In genomic region chr19:44758596-44758995, GRCh38 we compare ENCODE assay signal across 10 cellular contexts. TPM values are rescaled to one million over a fixed set of nuclear protein-coding genes. Genes with fewer than 3 reads are reported as not detected.
DNase-seq lines count a peak whose midpoint lies in the region; ATAC-seq and TF ChIP-seq lines count a peak whose summit lies in the region.
"Had no signal": no experiment of that assay in that cellular context is flagged by ENCODE, and none has a peak within 500 bp of the region (broad histone marks: within the 10 kb centered on the region; RNA-seq: fewer than 3 reads in every experiment).

No MANE protein-coding gene starts in this region.

- no peak for ATAC-seq in Right ventricle myocardium superior (ENCODE audit: poor library complexity)
- no peak for ATAC-seq in naive thymus-derived CD8-positive, alpha-beta T cell
- no peak for ATAC-seq in HG02970 (IDR thresholded peaks at IDR 0.05; ENCODE audit: low FRiP score, unreplicated experiment)

- no peak overlapping the region for H3K9ac ChIP-seq in endodermal cell (ENCODE audit: extremely low read depth, low read length, poor library complexity, severe bottlenecking)

- H3K27me3 Mint-ChIP-seq in endodermal cell (ENCODE audit: insufficient read depth) = peaks cover 68% of the 10 kb centered on the region
- no peaks in the 10 kb centered on the region for H3K27me3 Mint-ChIP-seq in naive thymus-derived CD8-positive, alpha-beta T cell

- H3K27me3 ChIP-seq in cardiac muscle cell = peaks cover 3% of the 10 kb centered on the region
- H3K27me3 ChIP-seq in endodermal cell (ENCODE audit: control insufficient read depth, insufficient read depth, low read length, poor library complexity, severe bottlenecking) = peaks cover 41% of the 10 kb centered on the region
- no peaks in the 10 kb centered on the region for H3K27me3 ChIP-seq in uterus

- H3K27ac ChIP-seq in cardiac muscle cell = peak overlapping the region; percentile 59
- H3K27ac ChIP-seq in endodermal cell (ENCODE audit: low read depth, low read length) = no peak overlapping the region
- peak overlapping the region; percentile 5 to 87 for H3K27ac ChIP-seq in uterus

- 26 to 40% methylated on average over 1 to 9 of the region's 9 CpGs for WGBS in endodermal cell (ENCODE audit: insufficient coverage in 1 of 2, insufficient read length in 1 of 2), 2 experiments

- H3K9me3 ChIP-seq in cardiac muscle cell (ENCODE audit: low read depth) = no peaks in the 10 kb centered on the region
- H3K9me3 ChIP-seq in endodermal cell (ENCODE audit: control insufficient read depth, low read length) = no peaks in the 10 kb centered on the region
- no peaks in the 10 kb centered on the region for H3K9me3 ChIP-seq in uterus

- DNase-seq in cardiac muscle cell (ENCODE audit: low read depth in 1 of 2, low spot score in 1 of 2) = peak; percentile 19 to 58
- DNase-seq in Right ventricle myocardium superior = no peak
- peak; percentile 86 for DNase-seq in endodermal cell
- no peak for DNase-seq in naive thymus-derived CD8-positive, alpha-beta T cell
- peak in 1 of 2 donors; percentile 43 for DNase-seq in uterus
- no peak for DNase-seq in NCI-H446 treated with DMSO at 0.1 percent for 48 hours (lab: John Stamatoyannopoulos, UW)
- no peak for DNase-seq in NCI-H69 (lab: John Stamatoyannopoulos, UW)
- DNase-seq: NCI-H2081 treated with DMSO at 0.1 percent for 48 hours had no signal

- H3K9me3 Mint-ChIP-seq in endodermal cell = no peaks in the 10 kb centered on the region
- no peaks in the 10 kb centered on the region for H3K9me3 Mint-ChIP-seq in naive thymus-derived CD8-positive, alpha-beta T cell

- no peak for TF ChIP-seq CTCF in cardiac muscle cell (IDR thresholded peaks at IDR 0.05; ENCODE audit: low read depth, low read length)
- no peak for TF ChIP-seq CTCF in endodermal cell (conservative IDR thresholded peaks at IDR 0.05)
- no peak for TF ChIP-seq CTCF in uterus (IDR thresholded peaks at IDR 0.05)

- H3K36me3 ChIP-seq in cardiac muscle cell (no peaks in the 10 kb centered on the region), endodermal cell (ENCODE audit: control insufficient read depth, insufficient read depth, low read length) (peaks cover 4% of the 10 kb centered on the region), uterus (no peaks in the 10 kb centered on the region)

- POLR2A ChIA-PET in naive thymus-derived CD8-positive, alpha-beta T cell (lab: Charles Lee) = no interaction called here

- H3K4me3 ChIP-seq in cardiac muscle cell (peak overlapping the region; percentile 23), endodermal cell (ENCODE audit: low read length) (peak overlapping the region; percentile 78), uterus (peak overlapping the region in 1 of 2 donors; percentile 36)

- H3K27ac Mint-ChIP-seq in endodermal cell = no peak overlapping the region
- peak overlapping the region in 6 of 10 donors; percentile 40 to 80 (median 46) for H3K27ac Mint-ChIP-seq in naive thymus-derived CD8-positive, alpha-beta T cell

- H3K4me1 ChIP-seq in cardiac muscle cell (ENCODE audit: low read depth) (peaks cover 15% of the 10 kb centered on the region), endodermal cell (ENCODE audit: control insufficient read depth, insufficient read depth, low read length) (peaks cover 4% of the 10 kb centered on the region), uterus (peaks cover 0 to 33% of the 10 kb centered on the region in 2 donors)

- TF ChIP-seq POLR2A in uterus (IDR thresholded peaks at IDR 0.05) = no peak

- H3K36me3 Mint-ChIP-seq in endodermal cell (ENCODE audit: low read depth) = no peaks in the 10 kb centered on the region
- peaks cover 0 to 20% (median 13%) of the 10 kb centered on the region in 3 donors for H3K36me3 Mint-ChIP-seq in naive thymus-derived CD8-positive, alpha-beta T cell

- H3K4me1 Mint-ChIP-seq in endodermal cell = peaks cover 13% of the 10 kb centered on the region
- H3K4me1 Mint-ChIP-seq in naive thymus-derived CD8-positive, alpha-beta T cell = peaks cover 14 to 66% (median 46%) of the 10 kb centered on the region in 4 donors

- H3K4me3 Mint-ChIP-seq in endodermal cell = peak overlapping the region; percentile 70
- H3K4me3 Mint-ChIP-seq in naive thymus-derived CD8-positive, alpha-beta T cell = peak overlapping the region in 1 of 10 donors; percentile 62

- intact Hi-C loops in Right ventricle myocardium superior (cut with DNase I) (no loop called here), uterus (cut with DNase I; ENCODE audit: low total_unique reads) (no loop called here)

RNA-seq across cellular contexts. Expression of gene BCL3, which starts 10.1 kb away (rescaled TPM):
- total RNA-seq in cardiac muscle cell = 10.5 and 12.4 TPM in 2 replicates
- polyA plus RNA-seq in cardiac muscle cell = 15.3 and 19.5 TPM in 2 replicates
- 14.6 TPM for total RNA-seq in Right ventricle myocardium superior
- 1 to 10 TPM; 1.8 to 6.2 TPM for total RNA-seq in endodermal cell
- polyA plus RNA-seq in endodermal cell (2013, experiment 1 of 2) = 2.0 TPM
- 3.0 TPM for polyA plus RNA-seq in endodermal cell (2013, experiment 2 of 2)
- 1 to 10 TPM; 5.9 to 7.7 TPM for total RNA-seq in naive thymus-derived CD8-positive, alpha-beta T cell
- polyA plus RNA-seq in naive thymus-derived CD8-positive, alpha-beta T cell = 1 to 10 TPM; 3.2 to 6.2 (median 3.5) TPM
- total RNA-seq in uterus = 10 to 100 TPM in 2 of 4 donors, 1 to 10 TPM in 2; 3.2 to 58.8 (median 11.9) TPM

RNA-seq across cellular contexts. Expression of gene CBLC, which starts 19.1 kb away (rescaled TPM):
- total RNA-seq in cardiac muscle cell (not detected in 2 replicates), Right ventricle myocardium superior (not detected), endodermal cell (10 to 100 TPM in 1 of 2 donors, 1 to 10 TPM in 1; 6.6 to 15.5 TPM), uterus (1 to 10 TPM in 1 of 4 donors, under 1 TPM in 1, not detected in 2; 0.29 to 5.8 TPM)
- polyA plus RNA-seq in cardiac muscle cell = 0.11 TPM in 1 of 2 replicates, not detected in the other
- 1.9 TPM for polyA plus RNA-seq in endodermal cell (2013, experiment 1 of 2)
- 0.83 TPM for polyA plus RNA-seq in endodermal cell (2013, experiment 2 of 2)
- total RNA-seq in naive thymus-derived CD8-positive, alpha-beta T cell = not detected
- under 1 TPM in 1 of 3 donors, not detected in 2; 0.14 TPM for polyA plus RNA-seq in naive thymus-derived CD8-positive, alpha-beta T cell

RNA-seq across cellular contexts. Expression of gene BCAM, which starts 50.3 kb away (rescaled TPM):
- 338 TPM in 2 replicates for total RNA-seq in cardiac muscle cell
- 41.4 and 56.1 TPM in 2 replicates for polyA plus RNA-seq in cardiac muscle cell
- total RNA-seq in Right ventricle myocardium superior = 86.2 TPM
- total RNA-seq in endodermal cell = 10 to 100 TPM; 62.9 to 64.0 TPM
- polyA plus RNA-seq in endodermal cell (2013, experiment 1 of 2) = 30.6 TPM
- polyA plus RNA-seq in endodermal cell (2013, experiment 2 of 2) = 22.0 TPM
- not detected for total RNA-seq in naive thymus-derived CD8-positive, alpha-beta T cell
- polyA plus RNA-seq in naive thymus-derived CD8-positive, alpha-beta T cell = not detected
- 100 to 1,000 TPM in 2 of 4 donors, 10 to 100 TPM in 1, 1 to 10 TPM in 1; 3.8 to 171 (median 111) TPM for total RNA-seq in uterus

RNA-seq across cellular contexts. Expression of gene CEACAM16, which starts 59.6 kb away (rescaled TPM):
- total RNA-seq in cardiac muscle cell (not detected in 2 replicates), Right ventricle myocardium superior (not detected), endodermal cell (not detected), uterus (not detected)
- polyA plus RNA-seq in cardiac muscle cell = not detected in 2 replicates
- not detected for polyA plus RNA-seq in endodermal cell (2013, experiment 1 of 2)
- polyA plus RNA-seq in endodermal cell (2013, experiment 2 of 2) = not detected
- not detected for total RNA-seq in naive thymus-derived CD8-positive, alpha-beta T cell
- polyA plus RNA-seq in naive thymus-derived CD8-positive, alpha-beta T cell = not detected
- polyA plus RNA-seq: lung had no signal

Comparison
In these comparisons a context has a peak if more than half of its experiments do, and no peak if none do; other contexts are left out.
1. DNase-seq: peak in cardiac muscle cell (2 of 2) and endodermal cell (single experiment); none in Right ventricle myocardium superior (single experiment), naive thymus-derived CD8-positive, alpha-beta T cell (0 of 10), NCI-H446 treated with DMSO at 0.1 percent for 48 hours (single experiment) and NCI-H69 (single experiment).
2. RNA of gene BCAM, which starts 50.3 kb away (total RNA-seq): 338 TPM in cardiac muscle cell, 3.8 to 171 TPM in uterus, 86.2 TPM in Right ventricle myocardium superior (single experiment) and 62.9 to 64.0 TPM in endodermal cell; not detected in naive thymus-derived CD8-positive, alpha-beta T cell; every median in the first group is over 4 times any median in the second.